Comparison of ENCODE assay signal across 18 cellular contexts in genomic region chr15:80835338-80835737, GRCh38. TPM values are rescaled to one million over a fixed set of nuclear protein-coding genes. Genes with fewer than 3 reads are reported as not detected.
DNase-seq lines count a peak whose midpoint lies in the region; ATAC-seq, FAIRE-seq and TF ChIP-seq lines count a peak whose summit lies in the region.
"Had no signal": no experiment of that assay in that cellular context is flagged by ENCODE, and none has a peak within 500 bp of the region (broad histone marks: within the 10 kb centered on the region; RNA-seq: fewer than 3 reads in every experiment).

No MANE protein-coding gene starts in this region.

- no peak overlapping the region for H3K27ac ChIP-seq in keratinocyte (ENCODE audit: control insufficient read depth, insufficient read depth, low read length)
- no peak overlapping the region for H3K27ac ChIP-seq in psoas muscle
- H3K27ac ChIP-seq: SJCRH30, thyroid gland had no signal

- H3K4me2 ChIP-seq in keratinocyte (ENCODE audit: control insufficient read depth, extremely low read depth, insufficient read depth, low read depth, low read length), result no peak overlapping the region

- H3K4me1 ChIP-seq in keratinocyte (ENCODE audit: control insufficient read depth, extremely low read depth, insufficient read depth, low read length) (no peaks in the 10 kb centered on the region), psoas muscle (no peaks in the 10 kb centered on the region)
- H3K4me1 ChIP-seq: thyroid gland had no signal

- dilution Hi-C loops in keratinocyte (cut with MboI; ENCODE audit: extremely low pct_ligation_motif_present, low sequenced_read_pairs), result no loop called here

- H3K9me1 ChIP-seq in keratinocyte (ENCODE audit: control insufficient read depth, extremely low read depth, insufficient read depth, low read length), result no peaks in the 10 kb centered on the region

- H3K4me3 ChIP-seq in astrocyte of the spinal cord (ENCODE audit: low read depth, low read length) (no peak overlapping the region), keratinocyte (ENCODE audit: control insufficient read depth in 2 of 3, extremely low read depth in 1 of 3, insufficient read depth in 2 of 3, low read depth in 1 of 3, low read length in 3 of 3) (no peak overlapping the region), psoas muscle (no peak overlapping the region)
- H3K4me3 ChIP-seq: SJCRH30, thyroid gland had no signal

- TF ChIP-seq CTCF in astrocyte of the spinal cord (IDR thresholded peaks at IDR 0.05; ENCODE audit: low read depth, low read length), result peak; percentile 15
- peak in 2 of 3 experiments; percentile 14 to 20 for TF ChIP-seq CTCF in keratinocyte (optimal IDR thresholded peaks at IDR 0.05 in 1 of 3, IDR thresholded peaks at IDR 0.05 in 1 of 3, conservative IDR thresholded peaks at IDR 0.05 in 1 of 3; ENCODE audit: extremely low read depth in 1 of 3, insufficient read depth in 2 of 3, low read length in 3 of 3)
- TF ChIP-seq CTCF in psoas muscle (IDR thresholded peaks at IDR 0.05), result no peak

- no peak for FAIRE-seq in keratinocyte (lab: Jason Lieb, UNC)
- no peak for FAIRE-seq in RCC 7860 (lab: Jason Lieb, UNC)
- FAIRE-seq: D721Med had no signal

- H3K79me2 ChIP-seq in keratinocyte (ENCODE audit: control insufficient read depth, insufficient read depth, low read length), result no peaks in the 10 kb centered on the region

- CTCF ChIA-PET in HEK293T (lab: Yijun Ruan, JAX), result interaction anchor here (0.6 to 1.2 kb wide), 2 partner anchors 9 to 448 kb away, joined by 4 read pairs; no protein-coding TSS in a partner anchor

- H3K9me3 ChIP-seq in keratinocyte (ENCODE audit: control insufficient read depth, low read depth, low read length), result no peaks in the 10 kb centered on the region
- H3K9me3 ChIP-seq in psoas muscle, result no peaks in the 10 kb centered on the region
- H3K9me3 ChIP-seq: SJCRH30, thyroid gland had no signal

- in situ Hi-C loops in ACHN (cut with HindIII; ENCODE audit: low pct_ligation_motif_present, low pct_unique_long_range_greater_than_20kb, low sequenced_read_pairs), result no loop called here
- in situ Hi-C loops in astrocyte of the spinal cord (cut with HindIII; ENCODE audit: low sequenced_read_pairs), result no loop called here

- H3K27me3 ChIP-seq in keratinocyte (ENCODE audit: control insufficient read depth, extremely low read depth, insufficient read depth, low read length) (no peaks in the 10 kb centered on the region), psoas muscle (ENCODE audit: insufficient read depth in 3 of 3, low read length in 2 of 3) (peaks cover 0 to 5% (median 0%) of the 10 kb centered on the region in 3 donors)
- H3K27me3 ChIP-seq: SJCRH30, thyroid gland had no signal

- no peak overlapping the region for H3K9ac ChIP-seq in keratinocyte (ENCODE audit: control insufficient read depth, extremely low read depth, insufficient read depth, low read length)

- DNase-seq in ACHN (peak; percentile 13), HEK293T (ENCODE audit: extremely low spot score) (peak; percentile 48), astrocyte of the spinal cord (ENCODE audit: low read depth, low spot score) (no peak), keratinocyte (ENCODE audit: low read depth, low spot score) (no peak), NAMALWA (ENCODE audit: low spot score) (no peak), psoas muscle (no peak), GF-D8 (lab: John Stamatoyannopoulos, UW) (no peak), RCC 7860 (ENCODE audit: low spot score) (no peak)
- DNase-seq: amniotic stem cell; dermis blood vessel endothelial cell; GOT3; NCI-H1092 treated with DMSO at 0.1 percent for 48 hours; SJCRH30; stimulated activated CD4-positive, alpha-beta T cell treated with anti-CD3 and anti-CD28 coated beads, Interleukin-4, amount 100 ng/mL, for 1 hour; thyroid gland had no signal

- ATAC-seq in psoas muscle, result no peak
- ATAC-seq: activated T-helper 17 cell treated with anti-CD3 and anti-CD28 coated beads, Interleukin-2, amount 50 U/mL, for 72 hours; sciatic nerve had no signal

- POLR2A ChIA-PET in HEK293T (lab: Yijun Ruan, JAX), result interaction anchor here (1.2 kb wide), 1 partner anchor 17 kb away, joined by 3 read pairs; no protein-coding TSS in a partner anchor

- WGBS in psoas muscle, 3 donors, result 63 to 73% (median 64%) methylated on average over 4 of the region's 4 CpGs

- intact Hi-C loops in psoas muscle (cut with DNase I), result no loop called here

- no peak overlapping the region for H2AFZ ChIP-seq in keratinocyte (ENCODE audit: control insufficient read depth, low read length)

- no peaks in the 10 kb centered on the region for H3K36me3 ChIP-seq in keratinocyte (ENCODE audit: control insufficient read depth in 2 of 2, extremely low read depth in 1 of 2, insufficient read depth in 2 of 2, low read length in 2 of 2)
- H3K36me3 ChIP-seq in psoas muscle (ENCODE audit: insufficient read depth in 1 of 2, low read depth in 1 of 2), result no peaks in the 10 kb centered on the region
- H3K36me3 ChIP-seq: SJCRH30, thyroid gland had no signal

- H4K20me1 ChIP-seq in keratinocyte (ENCODE audit: control insufficient read depth, extremely low read depth, insufficient read depth, low read length), result no peaks in the 10 kb centered on the region

TF ChIP-seq in HEK293T, 16 proteins besides CTCF, POLR2A, EP300 and RAD21:
- TF ChIP-seq ELF4 (IDR thresholded peaks at IDR 0.05) (no peak), FOXM1 (IDR thresholded peaks at IDR 0.05; ENCODE audit: borderline replicate concordance) (no peak), HDGF (IDR thresholded peaks at IDR 0.05; ENCODE audit: borderline replicate concordance) (no peak), SUZ12 (IDR thresholded peaks at IDR 0.05) (no peak), LEF1 (IDR thresholded peaks at IDR 0.05; ENCODE audit: borderline replicate concordance) (no peak), ZNF384 (IDR thresholded peaks at IDR 0.05) (no peak), FOXA1 (IDR thresholded peaks at IDR 0.05) (no peak), TARDBP (IDR thresholded peaks at IDR 0.05) (no peak)

RNA-seq across cellular contexts. Expression of gene CEMIP, which starts 56.2 kb away (rescaled TPM):
- polyA plus RNA-seq in keratinocyte (1.5 to 2.3 TPM (median 2.2 TPM) in 3 replicates), psoas muscle (under 1 TPM; under 0.01 to 0.04 (median 0.01) TPM)
- 4.6 TPM for polyA plus RNA-seq in keratinocyte (2011; ENCODE audit: low read depth)
- polyA plus RNA-seq in keratinocyte (2011; cell fraction: cytosol; rRNA removed), result 0.92 and 0.94 TPM in 2 replicates
- 5.9 and 6.7 TPM in 2 replicates for polyA plus RNA-seq in keratinocyte (2011; cell fraction: nucleus; rRNA removed)
- polyA plus RNA-seq in keratinocyte (2012; ENCODE audit: low replicate concordance), result 1.7 and 2.9 TPM in 2 replicates
- polyA minus RNA-seq in keratinocyte, result 3.3 to 3.5 TPM (median 3.5 TPM) in 3 replicates
- polyA minus RNA-seq in keratinocyte (2011; cell fraction: cytosol; rRNA and poly(A)+ RNA removed), result 1.5 TPM
- polyA minus RNA-seq in keratinocyte (2011; cell fraction: nucleus; rRNA and poly(A)+ RNA removed), result 7.7 and 12.0 TPM in 2 replicates
- under 1 TPM; 0.04 to 0.96 (median 0.41) TPM for total RNA-seq in psoas muscle

Comparison
In these comparisons a context has a peak if more than half of its experiments do, and no peak if none do; other contexts are left out.
1. DNase-seq: peak in ACHN (single experiment) and HEK293T (single experiment); none in astrocyte of the spinal cord (single experiment), keratinocyte (single experiment), NAMALWA (single experiment), psoas muscle (0 of 2), GF-D8 (single experiment) and RCC 7860 (single experiment).